ENCODE assay signal across 8 cellular contexts in genomic region chr21:37268186-37268503, GRCh38. TPM values are rescaled to one million over a fixed set of nuclear protein-coding genes. Genes with fewer than 3 reads are reported as not detected.
DNase-seq lines count a peak whose midpoint lies in the region; ATAC-seq and TF ChIP-seq lines count a peak whose summit lies in the region.

No MANE protein-coding gene starts in this region.

- H3K4me1 Mint-ChIP-seq in activated T-cell treated with anti-CD3 and anti-CD28 coated beads, Interleukin-2, amount 50 U/mL, for 4 hours (ENCODE audit: low read depth): peaks cover 35% of the 10 kb centered on the region

- no peak for TF ChIP-seq POLR2A in lower leg skin (IDR thresholded peaks at IDR 0.05)
- TF ChIP-seq POLR2A in GM18505 (IDR thresholded peaks at IDR 0.05; ENCODE audit: borderline replicate concordance, extremely low read depth, insufficient read depth, insufficient read length): no peak

- no peak for DNase-seq in activated T-cell treated with anti-CD3 and anti-CD28 coated beads, Interleukin-2, amount 50 U/mL, for 4 hours
- no peak for DNase-seq in activated T-cell treated with anti-CD3 and anti-CD28 coated beads, Interleukin-2, amount 50 U/mL, for 48 hours
- DNase-seq in astrocyte of the spinal cord (ENCODE audit: low read depth, low spot score) (no peak), lower leg skin (ENCODE audit: low spot score in 2 of 2) (no peak), tibial artery (no peak), NCI-H748 (lab: John Stamatoyannopoulos, UW; ENCODE audit: unreplicated experiment) (no peak)
- DNase-seq in activated CD4-positive, CD25-positive, alpha-beta regulatory T cell (lab: John Stamatoyannopoulos, UW): no peak

- intact Hi-C loops in lower leg skin (cut with DNase I; ENCODE audit: low total_unique reads): loop anchor here (10.0 kb wide), 1 partner anchor 87 kb away; no protein-coding TSS in a partner anchor
- intact Hi-C loops in tibial artery (cut with DNase I; ENCODE audit: low total_unique reads): loop anchor here (5.0 to 10.0 kb wide), 2 partner anchors 67 to 196 kb away; partner anchors contain the start of genes PIGP and TTC3

- H3K27me3 ChIP-seq in tibial artery: no peaks in the 10 kb centered on the region

- TF ChIP-seq CTCF in astrocyte of the spinal cord (IDR thresholded peaks at IDR 0.05; ENCODE audit: low read depth, low read length): no peak
- no peak for TF ChIP-seq CTCF in lower leg skin (IDR thresholded peaks at IDR 0.05)
- no peak for TF ChIP-seq CTCF in tibial artery (IDR thresholded peaks at IDR 0.05)

- no peaks in the 10 kb centered on the region for H3K27me3 Mint-ChIP-seq in activated T-cell treated with anti-CD3 and anti-CD28 coated beads, Interleukin-2, amount 50 U/mL, for 4 hours (ENCODE audit: low read depth)

- H3K4me1 ChIP-seq in tibial artery: peaks cover 0 to 30% (median 17%) of the 10 kb centered on the region in 4 donors

- no peaks in the 10 kb centered on the region for H3K36me3 ChIP-seq in tibial artery

- H3K36me3 Mint-ChIP-seq in activated T-cell treated with anti-CD3 and anti-CD28 coated beads, Interleukin-2, amount 50 U/mL, for 4 hours (ENCODE audit: insufficient read depth): peaks cover 5% of the 10 kb centered on the region

- peak overlapping the region; percentile 60 for H3K4me3 ChIP-seq in astrocyte of the spinal cord (ENCODE audit: low read depth, low read length)
- peak overlapping the region; percentile 72 for H3K4me3 ChIP-seq in lower leg skin (ENCODE audit: low read depth, poor library complexity, severe bottlenecking)
- H3K4me3 ChIP-seq in tibial artery: peak overlapping the region; percentile 83 to 99

- in situ Hi-C loops in astrocyte of the spinal cord (cut with HindIII; ENCODE audit: low sequenced_read_pairs): no loop called here

- no peak for ATAC-seq in activated T-cell treated with anti-CD3 and anti-CD28 coated beads, Interleukin-2, amount 50 U/mL, for 4 hours
- no peak for ATAC-seq in GM18505 (IDR thresholded peaks at IDR 0.05; ENCODE audit: unreplicated experiment)

- H3K4me3 Mint-ChIP-seq in activated T-cell treated with anti-CD3 and anti-CD28 coated beads, Interleukin-2, amount 50 U/mL, for 4 hours: peak overlapping the region; percentile 92

- H3K9me3 ChIP-seq in tibial artery: no peaks in the 10 kb centered on the region

- H3K9me3 Mint-ChIP-seq in activated T-cell treated with anti-CD3 and anti-CD28 coated beads, Interleukin-2, amount 50 U/mL, for 4 hours: no peaks in the 10 kb centered on the region

- 3 to 4% methylated on average over 7 of the region's 7 CpGs for WGBS in lower leg skin, 2 donors

- H3K27ac ChIP-seq in tibial artery: peak overlapping the region; percentile 95 to 98

RNA-seq across cellular contexts. Expression of gene VPS26C, which starts 1.0 kb away (rescaled TPM):
- 10 to 100 TPM; 35.7 to 48.2 (median 44.6) TPM for total RNA-seq in activated T-cell treated with anti-CD3 and anti-CD28 coated beads, Interleukin-2, amount 50 U/mL, for 4 hours
- 10 to 100 TPM; 40.8 to 69.9 (median 49.2) TPM for total RNA-seq in lower leg skin
